In genomic region chr11:78808903-78809302, GRCh38 we compare ENCODE assay signal across 26 cellular contexts.
DNase-seq lines count a peak whose midpoint lies in the region; ATAC-seq, FAIRE-seq and TF ChIP-seq lines count a peak whose summit lies in the region.
"Had no signal": no experiment of that assay in that cellular context is flagged by ENCODE, and none has a peak within 500 bp of the region (broad histone marks: within the 10 kb centered on the region; RNA-seq: fewer than 3 reads in every experiment).

No MANE protein-coding gene starts in this region.

- H3K79me1 ChIP-seq in mesenchymal stem cell (replicated peaks; ENCODE audit: low read length, poor library complexity, severe bottlenecking) = no peaks in the 10 kb centered on the region

- no peaks in the 10 kb centered on the region for H3F3A ChIP-seq in MM.1S (ENCODE audit: insufficient read depth, low read length)
- H3F3A ChIP-seq in smooth muscle cell (ENCODE audit: low read depth) = peaks cover 9% of the 10 kb centered on the region

- no peak for FAIRE-seq in RCC 7860 (lab: Jason Lieb, UNC)
- FAIRE-seq: G401.6, GM19239 had no signal

- no peaks in the 10 kb centered on the region for H3K27me3 ChIP-seq in MM.1S (replicated peaks; ENCODE audit: insufficient read depth, low read length)
- no peaks in the 10 kb centered on the region for H3K27me3 ChIP-seq in mesenchymal stem cell (ENCODE audit: control insufficient read depth in 1 of 2, insufficient read depth in 1 of 2, low read length in 2 of 2)
- no peaks in the 10 kb centered on the region for H3K27me3 ChIP-seq in smooth muscle cell (ENCODE audit: low read depth)
- no peaks in the 10 kb centered on the region for H3K27me3 ChIP-seq in gastrocnemius medialis
- H3K27me3 ChIP-seq: body of pancreas, dorsolateral prefrontal cortex, left lung, SJCRH30 had no signal

- H3K27ac ChIP-seq in MM.1S (ENCODE audit: low read length) = no peak overlapping the region
- H3K27ac ChIP-seq in angular gyrus (ENCODE audit: low read depth, low read length) = peak overlapping the region; percentile 11
- H3K27ac ChIP-seq in mesenchymal stem cell (ENCODE audit: low read length, poor library complexity, severe bottlenecking) = no peak overlapping the region
- peak overlapping the region; percentile 90 for H3K27ac ChIP-seq in smooth muscle cell (ENCODE audit: low read depth)
- H3K27ac ChIP-seq in gastrocnemius medialis = no peak overlapping the region
- H3K27ac ChIP-seq: body of pancreas, GM23248, left lung, SJCRH30, thoracic aorta had no signal

- no peaks in the 10 kb centered on the region for H3K36me3 ChIP-seq in MM.1S (replicated peaks; ENCODE audit: insufficient read depth, low read length)
- H3K36me3 ChIP-seq in mesenchymal stem cell (ENCODE audit: control insufficient read depth in 1 of 2, insufficient read depth in 2 of 2, low read depth in 1 of 2, low read length in 2 of 2) = peaks cover 0 to 6% of the 10 kb centered on the region in 2 experiments
- no peaks in the 10 kb centered on the region for H3K36me3 ChIP-seq in smooth muscle cell (ENCODE audit: low read depth)
- no peaks in the 10 kb centered on the region for H3K36me3 ChIP-seq in gastrocnemius medialis
- H3K36me3 ChIP-seq: left lung, SJCRH30, thoracic aorta had no signal

- H2AK5ac ChIP-seq in mesenchymal stem cell (ENCODE audit: low read length, severe bottlenecking) = no peak overlapping the region

- no peak overlapping the region for H3K23ac ChIP-seq in mesenchymal stem cell (ENCODE audit: low read length in 2 of 2)

- H3K79me2 ChIP-seq in MM.1S (ENCODE audit: low read length) (no peaks in the 10 kb centered on the region), smooth muscle cell (ENCODE audit: low read depth) (no peaks in the 10 kb centered on the region)

- H2BK5ac ChIP-seq in mesenchymal stem cell (ENCODE audit: low read depth, low read length, poor library complexity, severe bottlenecking) = no peak overlapping the region

- H3K4me2 ChIP-seq in MM.1S (ENCODE audit: low read depth, low read length) = peak overlapping the region; percentile 0; the same call in 1 of the 2 replicates
- no peak overlapping the region for H3K4me2 ChIP-seq in mesenchymal stem cell (ENCODE audit: low read length, poor library complexity, severe bottlenecking)
- H3K4me2 ChIP-seq in smooth muscle cell = peak overlapping the region; percentile 59

- no peak overlapping the region for H3K14ac ChIP-seq in mesenchymal stem cell (ENCODE audit: low read length in 2 of 2)

- no peaks in the 10 kb centered on the region for H4K20me1 ChIP-seq in MM.1S (ENCODE audit: insufficient read depth, low read length)
- H4K20me1 ChIP-seq in smooth muscle cell (ENCODE audit: low read depth) = no peaks in the 10 kb centered on the region

- no peaks in the 10 kb centered on the region for H3K9me3 ChIP-seq in MM.1S (replicated peaks; ENCODE audit: insufficient read depth, low read length)
- no peaks in the 10 kb centered on the region for H3K9me3 ChIP-seq in mesenchymal stem cell (ENCODE audit: control insufficient read depth, low read length)
- no peaks in the 10 kb centered on the region for H3K9me3 ChIP-seq in smooth muscle cell (replicated peaks; ENCODE audit: low read depth)
- no peaks in the 10 kb centered on the region for H3K9me3 ChIP-seq in gastrocnemius medialis
- H3K9me3 ChIP-seq: body of pancreas, left lung, SJCRH30, thoracic aorta had no signal

- no peak overlapping the region for H2BK120ac ChIP-seq in mesenchymal stem cell (ENCODE audit: low read depth, low read length)

- H3K36me3 Mint-ChIP-seq in activated naive CD4-positive, alpha-beta T cell treated with anti-CD3 and anti-CD28 coated beads, Interleukin-2, amount 10 ng/mL, durations not matched to agents 7 days and 5 days = no peaks in the 10 kb centered on the region
- H3K36me3 Mint-ChIP-seq: activated naive CD4-positive, alpha-beta T cell treated with anti-CD3 and anti-CD28 coated beads, Interleukin-2, amount 50 U/mL, for 72 hours; stimulated activated naive B cell treated with anti-CD40 and anti-IgM and Interleukin-4, amounts not matched to agents 10 μg/mL and 1 μg/mL and 100 μg/mL, for 72 hours had no signal

- WGBS in mesenchymal stem cell = 22% methylated on average over 4 of the region's 4 CpGs
- WGBS in smooth muscle cell (ENCODE audit: low lambda C conversion rate) = 34% methylated on average over 4 of the region's 4 CpGs

- H3K4me3 Mint-ChIP-seq in activated naive CD4-positive, alpha-beta T cell treated with anti-CD3 and anti-CD28 coated beads, Interleukin-2, amount 10 ng/mL, durations not matched to agents 7 days and 5 days = no peak overlapping the region
- H3K4me3 Mint-ChIP-seq: activated B cell treated with CpG ODN at 0.5 μM for 24 hours; activated CD8-positive, alpha-beta T cell treated with anti-CD3 and anti-CD28 coated beads, Interleukin-2, amount 10 ng/mL, durations not matched to agents 7 days and 5 days; stimulated activated naive B cell treated with anti-CD40 and anti-IgM and Interleukin-4, amounts not matched to agents 10 μg/mL and 1 μg/mL and 100 μg/mL, for 72 hours; T-helper 17 cell had no signal

- H3K4me1 ChIP-seq in MM.1S (ENCODE audit: low read length) (peaks cover 26% of the 10 kb centered on the region), mesenchymal stem cell (ENCODE audit: control insufficient read depth, insufficient read depth, low read depth, low read length) (peaks cover 15% of the 10 kb centered on the region), smooth muscle cell (ENCODE audit: low read depth) (peaks cover 33% of the 10 kb centered on the region), gastrocnemius medialis (no peaks in the 10 kb centered on the region)
- H3K4me1 ChIP-seq: body of pancreas, SJCRH30 had no signal

- intact Hi-C loops in gastrocnemius medialis (cut with DNase I; ENCODE audit: low total_unique reads) = no loop called here

- H3K27me3 Mint-ChIP-seq in activated naive CD4-positive, alpha-beta T cell treated with anti-CD3 and anti-CD28 coated beads, Interleukin-2, amount 10 ng/mL, durations not matched to agents 7 days and 5 days = peaks cover 10% of the 10 kb centered on the region
- H3K27me3 Mint-ChIP-seq: activated B cell treated with CpG ODN at 0.5 μM for 24 hours had no signal

- CTCF ChIA-PET in activated naive CD4-positive, alpha-beta T cell treated with anti-CD3 and anti-CD28 coated beads, Interleukin-2, amount 10 ng/mL, durations not matched to agents 7 days and 5 days (lab: Charles Lee) = no interaction called here

- H4K8ac ChIP-seq in mesenchymal stem cell (ENCODE audit: low read length) = peak overlapping the region; percentile 7

- no peaks in the 10 kb centered on the region for H3K9me3 Mint-ChIP-seq in activated naive CD4-positive, alpha-beta T cell treated with anti-CD3 and anti-CD28 coated beads, Interleukin-2, amount 10 ng/mL, durations not matched to agents 7 days and 5 days
- H3K9me3 Mint-ChIP-seq: activated B cell treated with CpG ODN at 0.5 μM for 24 hours; activated naive CD4-positive, alpha-beta T cell treated with anti-CD3 and anti-CD28 coated beads, Interleukin-2, amount 50 U/mL, for 72 hours; stimulated activated naive B cell treated with anti-CD40 and anti-IgM and Interleukin-4, amounts not matched to agents 10 μg/mL and 1 μg/mL and 100 μg/mL, for 72 hours had no signal

- DNase-seq in MM.1S = peak; percentile 18
- peak; percentile 61 for DNase-seq in mesenchymal stem cell
- no peak for DNase-seq in smooth muscle cell (lab: John Stamatoyannopoulos, UW; ENCODE audit: unreplicated experiment)
- no peak for DNase-seq in RCC 7860 (ENCODE audit: low spot score)
- DNase-seq in gastrocnemius medialis = no peak
- no peak for DNase-seq in NCI-H345 (lab: John Stamatoyannopoulos, UW)
- no peak for DNase-seq in activated naive CD4-positive, alpha-beta T cell treated with anti-CD3 and anti-CD28 coated beads, Interleukin-2, amount 10 ng/mL, durations not matched to agents 7 days and 5 days
- DNase-seq: activated B cell treated with CpG ODN at 0.5 μM for 24 hours; activated CD8-positive, alpha-beta T cell treated with anti-CD3 and anti-CD28 coated beads, Interleukin-2, amount 10 ng/mL, durations not matched to agents 7 days and 5 days; activated T-cell treated with anti-CD3 and anti-CD28 coated beads, Interleukin-2, amount 50 U/mL, for 48 hours; body of pancreas; dorsolateral prefrontal cortex; GM23248; Karpas-422; left lung; NCI-H1105 treated with DMSO at 0.1 percent for 48 hours; NCI-H2107; NCI-H526; SJCRH30; stimulated activated naive B cell treated with anti-CD40 and anti-IgM and Interleukin-4, amounts not matched to agents 10 μg/mL and 1 μg/mL and 100 μg/mL, for 72 hours; T-helper 17 cell had no signal

- no peak overlapping the region for H3K27ac Mint-ChIP-seq in activated naive CD4-positive, alpha-beta T cell treated with anti-CD3 and anti-CD28 coated beads, Interleukin-2, amount 10 ng/mL, durations not matched to agents 7 days and 5 days
- H3K27ac Mint-ChIP-seq: activated B cell treated with CpG ODN at 0.5 μM for 24 hours; activated CD8-positive, alpha-beta T cell treated with anti-CD3 and anti-CD28 coated beads, Interleukin-2, amount 10 ng/mL, durations not matched to agents 7 days and 5 days; activated naive CD4-positive, alpha-beta T cell treated with anti-CD3 and anti-CD28 coated beads, Interleukin-2, amount 50 U/mL, for 72 hours; stimulated activated naive B cell treated with anti-CD40 and anti-IgM and Interleukin-4, amounts not matched to agents 10 μg/mL and 1 μg/mL and 100 μg/mL, for 72 hours; T-helper 17 cell had no signal

- no peak overlapping the region for H3K4me3 ChIP-seq in MM.1S (ENCODE audit: low read length)
- H3K4me3 ChIP-seq in mesenchymal stem cell (ENCODE audit: insufficient read depth in 1 of 2, low read depth in 1 of 2, low read length in 2 of 2) = no peak overlapping the region
- H3K4me3 ChIP-seq in smooth muscle cell = no peak overlapping the region
- H3K4me3 ChIP-seq in gastrocnemius medialis = no peak overlapping the region
- H3K4me3 ChIP-seq: body of pancreas, dorsolateral prefrontal cortex, GM23248, left lung, SJCRH30, thoracic aorta had no signal

- H3K4ac ChIP-seq in mesenchymal stem cell (ENCODE audit: low read depth in 1 of 2, low read length in 2 of 2) = peak overlapping the region; percentile 32 to 79

- H3K18ac ChIP-seq in mesenchymal stem cell (ENCODE audit: low read depth in 1 of 2, low read length in 2 of 2) = peak overlapping the region in 1 of 2 experiments; percentile 92

- no peak for TF ChIP-seq POLR2A in gastrocnemius medialis (IDR thresholded peaks at IDR 0.05)

- no peaks in the 10 kb centered on the region for H3K4me1 Mint-ChIP-seq in activated naive CD4-positive, alpha-beta T cell treated with anti-CD3 and anti-CD28 coated beads, Interleukin-2, amount 10 ng/mL, durations not matched to agents 7 days and 5 days
- H3K4me1 Mint-ChIP-seq: activated B cell treated with CpG ODN at 0.5 μM for 24 hours; stimulated activated naive B cell treated with anti-CD40 and anti-IgM and Interleukin-4, amounts not matched to agents 10 μg/mL and 1 μg/mL and 100 μg/mL, for 72 hours had no signal

- no peaks in the 10 kb centered on the region for H3K9me2 ChIP-seq in MM.1S (replicated peaks; ENCODE audit: insufficient read depth, low read length)

- ATAC-seq in gastrocnemius medialis = no peak
- ATAC-seq: activated CD8-positive, alpha-beta T cell treated with anti-CD3 and anti-CD28 coated beads, Interleukin-2, amount 10 ng/mL, durations not matched to agents 7 days and 5 days; activated naive CD4-positive, alpha-beta T cell treated with anti-CD3 and anti-CD28 coated beads, Interleukin-2, amount 50 U/mL, for 72 hours; body of pancreas; left lung; stimulated activated naive B cell treated with anti-CD40 and anti-IgM and Interleukin-4, amounts not matched to agents 10 μg/mL and 1 μg/mL and 100 μg/mL, for 72 hours; T-helper 17 cell had no signal

- peak overlapping the region; percentile 79 to 84 for H2BK12ac ChIP-seq in mesenchymal stem cell (ENCODE audit: low read length in 2 of 2)

- in situ Hi-C loops in gastrocnemius medialis (cut with MboI; ENCODE audit: low sequenced_read_pairs in 4 of 4) = no loop called here

- H2AFZ ChIP-seq in MM.1S (ENCODE audit: low read length) (no peak overlapping the region), mesenchymal stem cell (ENCODE audit: low read depth, low read length) (no peak overlapping the region), smooth muscle cell (ENCODE audit: low read depth) (no peak overlapping the region)
- H2AFZ ChIP-seq: GM23248 had no signal

- TF ChIP-seq CTCF in MM.1S (IDR thresholded peaks at IDR 0.05; ENCODE audit: low read length) (no peak), smooth muscle cell (IDR thresholded peaks at IDR 0.05; ENCODE audit: borderline replicate concordance, insufficient read depth, poor library complexity, severe bottlenecking) (no peak), gastrocnemius medialis (IDR thresholded peaks at IDR 0.05 in 4 of 5, conservative IDR thresholded peaks at IDR 0.05 in 1 of 5) (no peak)

- H3K9ac ChIP-seq in MM.1S (ENCODE audit: low read length) = no peak overlapping the region
- H3K9ac ChIP-seq in mesenchymal stem cell (ENCODE audit: low read length) = no peak overlapping the region
- H3K9ac ChIP-seq in smooth muscle cell (ENCODE audit: low read depth) = no peak overlapping the region
- H3K9ac ChIP-seq: GM23248 had no signal

- H2BK15ac ChIP-seq in mesenchymal stem cell (ENCODE audit: low read depth, poor library complexity, severe bottlenecking) = no peak overlapping the region

- H4K91ac ChIP-seq in mesenchymal stem cell (ENCODE audit: low read length) = peak overlapping the region; percentile 99

Comparison
In these comparisons a context has a peak if more than half of its experiments do, and no peak if none do; other contexts are left out.
1. DNase-seq: peak in MM.1S (single experiment) and mesenchymal stem cell (single experiment); none in smooth muscle cell (single experiment), RCC 7860 (single experiment), gastrocnemius medialis (0 of 2), NCI-H345 (single experiment) and activated naive CD4-positive, alpha-beta T cell treated with anti-CD3 and anti-CD28 coated beads, Interleukin-2, amount 10 ng/mL, durations not matched to agents 7 days and 5 days (single experiment).
2. H3K27ac ChIP-seq: peak in angular gyrus (single experiment) and smooth muscle cell (single experiment); none in MM.1S (single experiment), mesenchymal stem cell (single experiment) and gastrocnemius medialis (0 of 4).